ENCODE assay signal across 9 cellular contexts in the genomic region with DNA sequence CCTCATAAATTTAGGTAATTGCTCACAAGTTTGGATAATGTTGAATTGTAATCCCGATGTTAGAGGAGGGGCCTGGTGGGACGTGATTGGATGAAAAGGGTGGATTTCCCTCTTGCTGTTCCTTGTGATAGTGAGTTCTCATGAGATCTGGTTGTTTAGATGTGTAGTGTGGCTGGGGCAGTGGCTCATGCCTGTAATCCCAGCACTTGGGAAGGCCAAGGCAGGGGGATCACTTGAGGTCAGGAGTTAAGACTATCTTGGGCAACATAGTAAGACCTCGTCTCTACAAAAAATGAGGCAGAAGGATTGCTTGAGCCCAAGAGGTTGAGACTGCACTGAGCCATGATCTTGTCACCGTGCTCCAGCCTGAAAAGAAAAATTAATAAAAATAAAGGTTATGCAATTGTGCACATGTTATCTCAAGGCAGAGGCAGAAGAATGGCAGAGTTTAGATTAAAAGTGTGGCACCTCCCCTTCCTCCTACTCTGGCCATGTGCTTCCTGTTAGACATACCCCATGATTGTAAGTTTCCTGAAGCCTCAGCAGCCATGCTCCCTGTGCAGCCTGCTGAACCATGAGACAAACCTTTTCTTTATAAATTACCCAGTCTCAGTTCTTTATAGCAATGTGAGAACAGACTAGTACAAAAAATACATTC. TPM values are rescaled to one million over a fixed set of nuclear protein-coding genes. Genes with fewer than 3 reads are reported as not detected.
DNase-seq lines count a peak whose midpoint lies in the region; ATAC-seq and TF ChIP-seq lines count a peak whose summit lies in the region.
"Had no signal": no experiment of that assay in that cellular context is flagged by ENCODE, and none has a peak within 500 bp of the region (broad histone marks: within the 10 kb centered on the region; RNA-seq: fewer than 3 reads in every experiment).

No MANE protein-coding gene starts in this region.

- WGBS in HUES64, result 84% methylated on average over 4 of the region's 4 CpGs

- no peaks in the 10 kb centered on the region for H3K27me3 Mint-ChIP-seq in activated CD8-positive, alpha-beta T cell treated with anti-CD3 and anti-CD28 coated beads for 36 hours

- peak overlapping the region; percentile 99 for H3K9ac ChIP-seq in HUES64 (ENCODE audit: low read depth, low read length)
- H3K9ac ChIP-seq: parathyroid adenoma had no signal

- CTCF ChIA-PET in activated CD8-positive, alpha-beta T cell treated with anti-CD3 and anti-CD28 coated beads for 36 hours (lab: Charles Lee), result no interaction called here

- H3K4me1 ChIP-seq in HUES64 (ENCODE audit: insufficient read depth, low read length), result peaks cover 28% of the 10 kb centered on the region

- no peaks in the 10 kb centered on the region for H3K27me3 ChIP-seq in GM06990 (replicated peaks; ENCODE audit: control insufficient read depth, insufficient read depth, low read length)
- no peaks in the 10 kb centered on the region; the same call in 1 of the 2 replicates for H3K27me3 ChIP-seq in HUES64 (ENCODE audit: insufficient read depth, low read length)

- H3K4me1 Mint-ChIP-seq in activated CD8-positive, alpha-beta T cell treated with anti-CD3 and anti-CD28 coated beads for 36 hours (ENCODE audit: low read depth), result peaks cover 40% of the 10 kb centered on the region

- TF ChIP-seq CTCF in GM06990 (IDR thresholded peaks at IDR 0.05; ENCODE audit: insufficient read depth, low read length, poor library complexity, severe bottlenecking), result no peak
- TF ChIP-seq CTCF in activated CD8-positive, alpha-beta T cell treated with anti-CD3 and anti-CD28 coated beads for 36 hours (IDR thresholded peaks at IDR 0.05), result no peak

- no peaks in the 10 kb centered on the region for H3K9me3 ChIP-seq in HUES64 (ENCODE audit: insufficient read depth, low read depth, low read length)

- H3K4me3 ChIP-seq in GM06990 (replicated peaks; ENCODE audit: low read depth, low read length) (peak overlapping the region; percentile 88), HUES64 (ENCODE audit: low read length) (peak overlapping the region; percentile 96)

- DNase-seq in GM06990 (ENCODE audit: extremely low read depth, insufficient read length) (no peak), iris pigment epithelial cell (ENCODE audit: low read depth) (peak; percentile 34), HCEC 1CT (no peak), NCI-H2029 treated with DMSO at 0.1 percent for 48 hours (lab: John Stamatoyannopoulos, UW) (no peak)
- DNase-seq in activated CD8-positive, alpha-beta T cell treated with anti-CD3 and anti-CD28 coated beads for 36 hours, result peak; percentile 42
- DNase-seq: NCI-H510A had no signal

- no peaks in the 10 kb centered on the region for H3K9me3 Mint-ChIP-seq in activated CD8-positive, alpha-beta T cell treated with anti-CD3 and anti-CD28 coated beads for 36 hours

- ATAC-seq in activated CD8-positive, alpha-beta T cell treated with anti-CD3 and anti-CD28 coated beads for 36 hours, result no peak
- ATAC-seq in HG03175 (IDR thresholded peaks at IDR 0.05; ENCODE audit: unreplicated experiment), result no peak

- intact Hi-C loops in activated CD8-positive, alpha-beta T cell treated with anti-CD3 and anti-CD28 coated beads for 36 hours (cut with micrococcal nuclease), result no loop called here

- POLR2A ChIA-PET in activated CD8-positive, alpha-beta T cell treated with anti-CD3 and anti-CD28 coated beads for 36 hours (lab: Charles Lee), result no interaction called here

- H3K27ac ChIP-seq in HUES64 (ENCODE audit: low read depth, low read length), result peak overlapping the region; percentile 88
- H3K27ac ChIP-seq: parathyroid adenoma had no signal

- peak overlapping the region; percentile 98 for H3K27ac Mint-ChIP-seq in activated CD8-positive, alpha-beta T cell treated with anti-CD3 and anti-CD28 coated beads for 36 hours

- H3K36me3 ChIP-seq in GM06990 (ENCODE audit: control insufficient read depth, insufficient read depth, low read length) (peaks cover 10% of the 10 kb centered on the region), HUES64 (ENCODE audit: insufficient read depth, low read length) (peaks cover 62% of the 10 kb centered on the region)

- H3K4me3 Mint-ChIP-seq in activated CD8-positive, alpha-beta T cell treated with anti-CD3 and anti-CD28 coated beads for 36 hours, result peak overlapping the region; percentile 96

- peaks cover 56% of the 10 kb centered on the region for H3K36me3 Mint-ChIP-seq in activated CD8-positive, alpha-beta T cell treated with anti-CD3 and anti-CD28 coated beads for 36 hours (ENCODE audit: low read depth)

RNA-seq across cellular contexts. Expression of a gene that starts 36.5 kb away (rescaled TPM):
- polyA plus RNA-seq in HUES64 (2013, experiment 1 of 2), result 18.4 TPM
- polyA plus RNA-seq in HUES64 (2013, experiment 2 of 2), result 16.1 TPM
- total RNA-seq in activated CD8-positive, alpha-beta T cell treated with anti-CD3 and anti-CD28 coated beads for 36 hours, result under 1 TPM; 0.07 TPM

RNA-seq across cellular contexts. Expression of a gene that starts 55.6 kb away (rescaled TPM):
- polyA plus RNA-seq in HUES64 (2013, experiment 1 of 2), result 23.7 TPM
- 24.9 TPM for polyA plus RNA-seq in HUES64 (2013, experiment 2 of 2)
- 1 to 10 TPM; 2.8 TPM for total RNA-seq in activated CD8-positive, alpha-beta T cell treated with anti-CD3 and anti-CD28 coated beads for 36 hours

Comparison
In these comparisons a context has a peak if more than half of its experiments do, and no peak if none do; other contexts are left out.
1. DNase-seq: peak in activated CD8-positive, alpha-beta T cell treated with anti-CD3 and anti-CD28 coated beads for 36 hours (single experiment) and iris pigment epithelial cell (single experiment); none in GM06990 (single experiment), HCEC 1CT (single experiment) and NCI-H2029 treated with DMSO at 0.1 percent for 48 hours (single experiment).